In the genomic region with DNA sequence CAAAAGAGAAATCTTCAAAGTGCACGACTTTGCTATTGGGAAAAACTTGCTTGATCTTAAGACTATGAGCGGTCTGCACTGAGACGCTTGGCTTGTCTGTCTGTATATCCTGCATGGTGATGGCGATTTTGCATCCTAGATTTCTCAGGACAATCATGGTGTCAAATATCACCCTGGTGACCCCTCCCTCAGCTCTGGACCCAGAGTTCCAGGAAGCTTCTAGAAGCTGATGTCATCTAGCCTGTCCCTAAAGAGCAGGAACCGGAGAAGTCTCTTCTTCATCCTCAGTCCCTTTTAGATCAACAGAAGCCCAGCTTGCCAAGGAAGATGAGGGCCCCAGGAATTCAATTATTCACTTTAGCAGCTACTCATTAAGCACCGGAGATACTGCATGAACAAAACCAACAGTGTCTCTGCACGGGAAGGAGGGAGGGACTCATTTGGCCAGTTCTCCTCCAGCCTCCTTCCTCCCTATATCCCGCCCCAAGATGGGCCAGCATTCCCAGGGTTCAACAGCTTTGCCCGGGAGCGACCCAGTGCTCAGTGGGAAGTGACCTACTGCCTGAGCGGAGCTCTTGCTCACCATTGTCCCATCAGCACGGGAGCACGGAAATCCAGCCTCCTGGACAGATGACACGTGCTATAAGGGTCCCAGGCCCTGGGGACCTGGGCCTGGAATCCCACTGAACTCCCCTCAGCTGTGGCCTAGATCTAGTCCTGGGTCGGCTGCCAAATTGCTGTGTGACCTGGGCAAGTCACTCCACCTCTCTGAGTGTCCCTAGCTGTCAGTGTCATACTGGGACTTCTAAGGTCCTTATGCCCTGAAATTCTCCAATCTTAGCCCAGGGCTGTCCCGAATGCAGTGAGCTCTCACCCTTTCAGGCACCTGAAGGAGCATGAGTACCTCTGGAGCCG, we compare ENCODE assay signal across 13 cellular contexts. TPM values are rescaled to one million over a fixed set of nuclear protein-coding genes. Genes with fewer than 3 reads are reported as not detected.
DNase-seq lines count a peak whose midpoint lies in the region; ATAC-seq and TF ChIP-seq lines count a peak whose summit lies in the region.
"Had no signal": no experiment of that assay in that cellular context is flagged by ENCODE, and none has a peak within 500 bp of the region (broad histone marks: within the 10 kb centered on the region; RNA-seq: fewer than 3 reads in every experiment).

No MANE protein-coding gene starts in this region.

- WGBS in gastroesophageal sphincter (ENCODE audit: low coverage in 1 of 2), 2 donors: 49 to 56% methylated on average over 9 to 11 of the region's 17 CpGs
- 67 to 71% (median 69%) methylated on average over 17 of the region's 17 CpGs for WGBS in ovary, 3 donors
- WGBS in aorta, 2 donors: 61 to 68% methylated on average over 17 of the region's 17 CpGs

- H3K27me3 ChIP-seq in gastroesophageal sphincter (no peaks in the 10 kb centered on the region), ovary (no peaks in the 10 kb centered on the region), upper lobe of right lung (no peaks in the 10 kb centered on the region), aorta (ENCODE audit: control insufficient read depth in 1 of 2, insufficient read depth in 2 of 2, low read length in 1 of 2) (no peaks in the 10 kb centered on the region)

- no peak for TF ChIP-seq EP300 in gastroesophageal sphincter (IDR thresholded peaks at IDR 0.05)
- no peak for TF ChIP-seq EP300 in ovary (IDR thresholded peaks at IDR 0.05)

- TF ChIP-seq CTCF in gastroesophageal sphincter (IDR thresholded peaks at IDR 0.05) (no peak), ovary (IDR thresholded peaks at IDR 0.05) (no peak), upper lobe of right lung (IDR thresholded peaks at IDR 0.05) (no peak)

- TF ChIP-seq POLR2A in gastroesophageal sphincter (IDR thresholded peaks at IDR 0.05) (no peak), ovary (IDR thresholded peaks at IDR 0.05) (no peak)

- H3K4me3 ChIP-seq in gastroesophageal sphincter (peak overlapping the region in 1 of 2 donors; percentile 6), ovary (no peak overlapping the region), upper lobe of right lung (peak overlapping the region; percentile 69), aorta (ENCODE audit: low read length in 2 of 2) (no peak overlapping the region)

- H3K4me1 ChIP-seq in gastroesophageal sphincter (peaks cover 0 to 57% (median 35%) of the 10 kb centered on the region in 3 donors), ovary (ENCODE audit: insufficient read depth) (peaks cover 24% of the 10 kb centered on the region), upper lobe of right lung (peaks cover 47% of the 10 kb centered on the region), aorta (ENCODE audit: control insufficient read depth in 1 of 2, insufficient read depth in 2 of 2, low read length in 2 of 2) (no peaks in the 10 kb centered on the region)

- H3K36me3 ChIP-seq in gastroesophageal sphincter (peaks cover 0 to 3% of the 10 kb centered on the region in 2 donors), ovary (no peaks in the 10 kb centered on the region), upper lobe of right lung (no peaks in the 10 kb centered on the region), aorta (ENCODE audit: control insufficient read depth in 1 of 2, insufficient read depth in 2 of 2, low read length in 1 of 2) (no peaks in the 10 kb centered on the region)

- ATAC-seq in Right ventricle myocardium superior (ENCODE audit: poor library complexity): no peak
- no peak for ATAC-seq in left ventricle myocardium superior
- no peak for ATAC-seq in gastroesophageal sphincter
- ATAC-seq in upper lobe of right lung: no peak
- ATAC-seq in aorta (ENCODE audit: low FRiP score): no peak
- ATAC-seq: activated CD8-positive, alpha-beta memory T cell treated with anti-CD3 and anti-CD28 coated beads, Interleukin-2, amount 10 ng/mL, durations not matched to agents 7 days and 5 days; left colon had no signal

- intact Hi-C loops in Right ventricle myocardium superior (cut with DNase I): loop anchor here (10.0 kb wide), 1 partner anchor 52 kb away; no protein-coding TSS in a partner anchor
- intact Hi-C loops in left ventricle myocardium superior (cut with micrococcal nuclease): no loop called here
- intact Hi-C loops in ovary (cut with DNase I): loop anchor here in 2 of 4 donors (5.0 to 10.0 kb wide), 2 partner anchors 34 to 52 kb away; no protein-coding TSS in a partner anchor
- intact Hi-C loops in upper lobe of right lung (cut with DNase I): no loop called here
- intact Hi-C loops in aorta (cut with DNase I): loop anchor here in 1 of 2 donors (5.0 kb wide), 1 partner anchor 54 kb away; no protein-coding TSS in a partner anchor

- H3K9me3 ChIP-seq in gastroesophageal sphincter (no peaks in the 10 kb centered on the region), ovary (no peaks in the 10 kb centered on the region), upper lobe of right lung (no peaks in the 10 kb centered on the region), aorta (ENCODE audit: control insufficient read depth, low read length) (no peaks in the 10 kb centered on the region)

- DNase-seq in Right ventricle myocardium superior (peak; percentile 47), left ventricle myocardium superior (no peak), ovary (no peak), upper lobe of right lung (no peak), AML-193 (lab: John Stamatoyannopoulos, UW) (no peak), kidney glomerular epithelial cell (lab: John Stamatoyannopoulos, UW) (no peak), aorta (no peak)
- DNase-seq: 8988T; activated CD8-positive, alpha-beta memory T cell treated with anti-CD3 and anti-CD28 coated beads, Interleukin-2, amount 10 ng/mL, durations not matched to agents 7 days and 5 days; activated naive CD8-positive, alpha-beta T cell treated with anti-CD3 and anti-CD28 coated beads, Interleukin-2, amount 10 ng/mL, durations not matched to agents 7 days and 5 days; dermis blood vessel endothelial cell had no signal

- peak overlapping the region in 3 of 4 donors; percentile 91 to 97 (median 95) for H3K27ac ChIP-seq in gastroesophageal sphincter
- H3K27ac ChIP-seq in ovary: peak overlapping the region; percentile 38 to 94
- peak overlapping the region; percentile 94 for H3K27ac ChIP-seq in upper lobe of right lung
- no peak overlapping the region for H3K27ac ChIP-seq in aorta (ENCODE audit: low read depth in 1 of 2, low read length in 2 of 2)

RNA-seq across cellular contexts. Expression of a gene that starts 3.8 kb away (rescaled TPM):
- total RNA-seq in Right ventricle myocardium superior (81.0 TPM), left ventricle myocardium superior (96.4 TPM), gastroesophageal sphincter (10 to 100 TPM; 52.8 to 94.7 (median 69.7) TPM), ovary (10 to 100 TPM; 38.9 to 97.7 (median 83.0) TPM), upper lobe of right lung (726 TPM), aorta (100 to 1,000 TPM; 133 to 143 TPM)
- polyA plus RNA-seq in ovary (100 to 1,000 TPM in 1 of 2 donors, 10 to 100 TPM in 1; 43.8 to 114 TPM), aorta (10 to 100 TPM; 18.9 to 52.6 TPM)
- total RNA-seq: activated CD8-positive, alpha-beta memory T cell treated with anti-CD3 and anti-CD28 coated beads, Interleukin-2, amount 10 ng/mL, durations not matched to agents 7 days and 5 days; activated naive CD8-positive, alpha-beta T cell treated with anti-CD3 and anti-CD28 coated beads, Interleukin-2, amount 10 ng/mL, durations not matched to agents 7 days and 5 days had no signal

Comparison
In these comparisons a context has a peak if more than half of its experiments do, and no peak if none do; other contexts are left out.
1. H3K27ac ChIP-seq: peak in gastroesophageal sphincter (3 of 4), ovary (2 of 2) and upper lobe of right lung (single experiment); none in aorta (0 of 2).